Comparison of ENCODE assay signal across 1 cellular context in genomic region chr16:8628981-8629725, GRCh38.
TF ChIP-seq lines count a peak whose summit lies in the region.

No MANE protein-coding gene starts in this region.

TF ChIP-seq in IMR-90, 13 proteins besides CTCF, POLR2A, EP300 and RAD21:
- TF ChIP-seq RFX5 (IDR thresholded peaks at IDR 0.05; ENCODE audit: low read depth, low read length) (no peak), CEBPB (IDR thresholded peaks at IDR 0.05; ENCODE audit: low read depth, low read length) (no peak), RCOR1 (IDR thresholded peaks at IDR 0.05; ENCODE audit: insufficient replicate concordance, low read length) (no peak), BHLHE40 (IDR thresholded peaks at IDR 0.05; ENCODE audit: low read depth, low read length) (no peak), FOS (IDR thresholded peaks at IDR 0.05; ENCODE audit: low read depth, low read length) (no peak), MXI1 (IDR thresholded peaks at IDR 0.05; ENCODE audit: borderline replicate concordance, low read depth, low read length) (no peak), SMC3 (IDR thresholded peaks at IDR 0.05; ENCODE audit: low read depth, low read length) (no peak), MAFK (IDR thresholded peaks at IDR 0.05; ENCODE audit: low read depth, low read length) (no peak), CHD1 (IDR thresholded peaks at IDR 0.05; ENCODE audit: low read depth, low read length) (no peak), ELK1 (IDR thresholded peaks at IDR 0.05; ENCODE audit: borderline replicate concordance, low read depth, low read length) (no peak), MAZ (IDR thresholded peaks at IDR 0.05; ENCODE audit: borderline replicate concordance, low read depth, low read length) (no peak)
